In the genomic region with DNA sequence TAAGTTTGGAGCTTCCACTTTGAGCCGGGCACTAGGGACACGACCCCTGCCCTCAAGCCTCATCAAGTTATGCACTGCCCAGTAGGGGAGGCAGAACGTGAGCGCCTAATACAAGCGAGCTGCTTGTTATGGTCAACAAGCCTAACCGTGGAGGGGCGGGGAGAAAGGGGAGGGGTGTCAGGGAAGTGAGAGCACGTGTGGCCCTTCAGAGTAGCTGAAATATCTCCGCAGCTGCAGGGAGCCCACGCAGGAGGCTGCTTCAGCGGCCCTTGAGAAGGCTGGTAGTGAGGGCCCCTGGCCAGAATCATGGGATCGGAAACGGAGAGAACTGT, we compare ENCODE assay signal across 8 cellular contexts. TPM values are rescaled to one million over a fixed set of nuclear protein-coding genes. Genes with fewer than 3 reads are reported as not detected.
DNase-seq lines count a peak whose midpoint lies in the region; ATAC-seq and TF ChIP-seq lines count a peak whose summit lies in the region.

No MANE protein-coding gene starts in this region.

- H3K4me3 ChIP-seq in AG10803 (ENCODE audit: low read length) (peak overlapping the region; percentile 47), NT2/D1 (ENCODE audit: insufficient read length, low read depth) (peak overlapping the region; percentile 52)

- H3K4me1 ChIP-seq in NT2/D1 (ENCODE audit: insufficient read depth, insufficient read length): no peaks in the 10 kb centered on the region

- peaks cover 22% of the 10 kb centered on the region for H3K27me3 ChIP-seq in NT2/D1 (ENCODE audit: insufficient read depth, insufficient read length)

- no peaks in the 10 kb centered on the region for H3K9me3 ChIP-seq in NT2/D1 (ENCODE audit: insufficient read depth, low read length)

- peak overlapping the region; percentile 70 for H3K9ac ChIP-seq in NT2/D1 (ENCODE audit: insufficient read length, low read depth)

- H3K36me3 ChIP-seq in NT2/D1 (ENCODE audit: insufficient read depth, insufficient read length, low read length): no peaks in the 10 kb centered on the region

- DNase-seq in AG10803 (ENCODE audit: low read depth) (peak; percentile 3), NT2/D1 (ENCODE audit: low read depth, low spot score) (peak; percentile 20), glomerular visceral epithelial cell (ENCODE audit: extremely low spot score) (peak; percentile 22), omental fat pad (ENCODE audit: low spot score) (no peak), ureter (ENCODE audit: low spot score) (peak; percentile 71)
- peak in 3 of 4 experiments; percentile 4 to 27 (median 14) for DNase-seq in activated naive CD4-positive, alpha-beta T cell (lab: John Stamatoyannopoulos, UW)

- peak; percentile 43 for ATAC-seq in GM18873 (IDR thresholded peaks at IDR 0.05; ENCODE audit: low FRiP score, unreplicated experiment)
- peak; percentile 42 for ATAC-seq in HG03139 (IDR thresholded peaks at IDR 0.05; ENCODE audit: unreplicated experiment)
- ATAC-seq in omental fat pad (ENCODE audit: low FRiP score): peak; percentile 63

- no peak for TF ChIP-seq CTCF in AG10803 (conservative IDR thresholded peaks at IDR 0.05; ENCODE audit: low read length)
- no peak for TF ChIP-seq CTCF in omental fat pad (IDR thresholded peaks at IDR 0.05)

RNA-seq across cellular contexts. Expression of a gene that starts 0.7 kb away (rescaled TPM):
- total RNA-seq in omental fat pad (1 to 10 TPM; 3.8 to 6.1 (median 4.9) TPM), ureter (39.6 TPM)

RNA-seq across cellular contexts. Expression of a gene that starts 6.1 kb away (rescaled TPM):
- total RNA-seq in omental fat pad: 1 to 10 TPM; 3.6 to 9.7 (median 5.5) TPM
- 6.2 TPM for total RNA-seq in ureter
